24 cellular contexts compared by ENCODE assay signal in the genomic region with DNA sequence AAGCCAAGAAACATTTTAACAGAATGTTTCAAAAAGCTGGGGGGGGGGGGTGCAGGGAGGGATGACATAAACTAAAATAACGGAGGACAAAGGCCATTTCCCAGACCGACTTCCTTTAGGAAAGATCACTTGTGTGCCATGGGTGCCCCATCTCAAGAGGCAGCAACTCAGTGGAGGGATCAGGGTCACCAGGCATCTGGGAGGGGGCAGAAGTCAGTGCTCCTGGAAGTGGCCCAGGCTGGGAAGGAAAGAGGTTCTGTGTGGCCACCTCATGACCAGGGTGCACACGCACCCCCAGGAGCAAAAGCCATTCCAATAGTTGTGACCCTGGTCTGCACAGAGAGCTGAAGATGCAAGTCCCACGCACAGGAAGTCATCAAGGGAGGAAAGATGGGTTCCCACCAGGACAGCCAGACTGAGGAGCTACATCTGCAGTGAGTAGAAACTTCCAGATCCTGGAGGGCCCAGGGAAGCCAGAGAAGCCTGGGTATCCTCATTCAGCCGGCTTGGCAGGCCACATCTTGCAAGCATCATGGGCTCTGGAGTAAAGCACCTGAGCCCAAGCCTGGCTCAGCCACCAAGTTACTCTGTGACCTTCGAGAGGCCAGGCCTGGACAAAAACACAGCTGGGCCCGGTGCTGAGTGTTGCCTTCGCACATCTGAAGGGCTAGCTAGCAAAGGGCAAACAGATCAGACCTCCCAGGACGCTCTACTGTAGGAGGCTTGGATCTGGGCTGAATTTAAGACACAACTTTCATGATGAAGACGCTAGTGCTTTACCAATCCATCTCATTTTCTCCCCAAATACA. TPM values are rescaled to one million over a fixed set of nuclear protein-coding genes. Genes with fewer than 3 reads are reported as not detected.
DNase-seq lines count a peak whose midpoint lies in the region; ATAC-seq, FAIRE-seq and TF ChIP-seq lines count a peak whose summit lies in the region.
"Had no signal": no experiment of that assay in that cellular context is flagged by ENCODE, and none has a peak within 500 bp of the region (broad histone marks: within the 10 kb centered on the region; RNA-seq: fewer than 3 reads in every experiment).

No MANE protein-coding gene starts in this region.

- H2BK120ac ChIP-seq in mesenchymal stem cell (ENCODE audit: low read depth, low read length), result no peak overlapping the region

- H2AK5ac ChIP-seq in mesenchymal stem cell (ENCODE audit: low read length, severe bottlenecking), result no peak overlapping the region

- H2BK15ac ChIP-seq in mesenchymal stem cell (ENCODE audit: low read depth, poor library complexity, severe bottlenecking), result no peak overlapping the region

- H3K27me3 ChIP-seq in HepG2 (ENCODE audit: control insufficient read depth in 1 of 2, insufficient read depth in 2 of 2, low read length in 2 of 2), result no peaks in the 10 kb centered on the region
- H3K27me3 ChIP-seq in right lobe of liver, result no peaks in the 10 kb centered on the region
- no peaks in the 10 kb centered on the region for H3K27me3 ChIP-seq in bronchial epithelial cell (ENCODE audit: control insufficient read depth, insufficient read depth, low read length)
- H3K27me3 ChIP-seq in mesenchymal stem cell (ENCODE audit: control insufficient read depth in 1 of 2, insufficient read depth in 1 of 2, low read length in 2 of 2), result no peaks in the 10 kb centered on the region
- H3K27me3 ChIP-seq: BLaER1 treated with 17β-estradiol and CSF1 and Interleukin-3, amounts not matched to agents 10 nM and 100 nM had no signal

- POLR2A ChIA-PET in activated CD4-positive, alpha-beta T cell treated with anti-CD3 and anti-CD28 coated beads for 36 hours (lab: Charles Lee), result no interaction called here
- POLR2A ChIA-PET in HepG2 (lab: Yijun Ruan, JAX), result interaction anchor here (1.3 to 1.5 kb wide), 3 partner anchors 23 to 70 kb away, joined by 4 to 16 read pairs (median 7); partner anchors contain the start of gene NPHP4

- no peaks in the 10 kb centered on the region for H3K9me3 ChIP-seq in HepG2 (ENCODE audit: low read length)
- no peaks in the 10 kb centered on the region for H3K9me3 ChIP-seq in right lobe of liver
- H3K9me3 ChIP-seq in mesenchymal stem cell (ENCODE audit: control insufficient read depth, low read length), result no peaks in the 10 kb centered on the region
- H3K9me3 ChIP-seq: BLaER1 treated with 17β-estradiol and CSF1 and Interleukin-3, amounts not matched to agents 10 nM and 100 nM; HAP-1 had no signal

- H3K4me3 ChIP-seq in HepG2 (replicated peaks in 1 of 3; ENCODE audit: insufficient read depth in 1 of 3, low read depth in 2 of 3, low read length in 3 of 3) (peak overlapping the region in 2 of 3 experiments; percentile 8 to 45; a peak in 3 of 6 replicates), right lobe of liver (no peak overlapping the region), bronchial epithelial cell (ENCODE audit: low read depth, low read length) (no peak overlapping the region), mesenchymal stem cell (ENCODE audit: insufficient read depth in 1 of 2, low read depth in 1 of 2, low read length in 2 of 2) (no peak overlapping the region)
- H3K4me3 ChIP-seq: BLaER1 treated with 17β-estradiol and CSF1 and Interleukin-3, amounts not matched to agents 10 nM and 100 nM; GM23248; HAP-1; K562 had no signal

- in situ Hi-C loops in HepG2 (cut with HindIII; ENCODE audit: extremely low pct_ligation_motif_present, low pct_unique_long_range_greater_than_20kb), result no loop called here

- H3K79me1 ChIP-seq in mesenchymal stem cell (replicated peaks; ENCODE audit: low read length, poor library complexity, severe bottlenecking), result peaks cover 3% of the 10 kb centered on the region

- 73% methylated on average over 7 of the region's 10 CpGs for WGBS in HepG2 (ENCODE audit: low lambda C conversion rate)
- 91% methylated on average over 4 of the region's 10 CpGs for WGBS in right lobe of liver (ENCODE audit: insufficient coverage, low coverage, low lambda C conversion rate, missing lambda C conversion rate)
- 95% methylated on average over 10 of the region's 10 CpGs for WGBS in mesenchymal stem cell

- H3K4me3 Mint-ChIP-seq in activated CD4-positive, alpha-beta T cell treated with anti-CD3 and anti-CD28 coated beads for 36 hours, result no peak overlapping the region
- H3K4me3 Mint-ChIP-seq: CD4-positive, alpha-beta memory T cell; HFFc6 had no signal

- CTCF ChIA-PET in activated CD4-positive, alpha-beta T cell treated with anti-CD3 and anti-CD28 coated beads for 36 hours (lab: Charles Lee), result no interaction called here
- CTCF ChIA-PET in HepG2 (lab: Yijun Ruan, JAX; ENCODE audit: low intra/inter-chr PET ratio, low total read pairs), result no interaction called here

- H3K4ac ChIP-seq in mesenchymal stem cell (ENCODE audit: low read depth in 1 of 2, low read length in 2 of 2), result no peak overlapping the region

- H3K36me3 Mint-ChIP-seq in activated CD4-positive, alpha-beta T cell treated with anti-CD3 and anti-CD28 coated beads for 36 hours (ENCODE audit: low read depth), result peaks cover 19% of the 10 kb centered on the region

- H3K9me3 Mint-ChIP-seq in activated CD4-positive, alpha-beta T cell treated with anti-CD3 and anti-CD28 coated beads for 36 hours (ENCODE audit: low read depth), result no peaks in the 10 kb centered on the region
- H3K9me3 Mint-ChIP-seq: CD4-positive, alpha-beta memory T cell; HFFc6 had no signal

- H3K9ac ChIP-seq in HepG2 (ENCODE audit: insufficient read depth, low read depth, low read length) (peak overlapping the region; percentile 67), mesenchymal stem cell (ENCODE audit: low read length) (no peak overlapping the region)
- H3K9ac ChIP-seq: BLaER1 treated with 17β-estradiol and CSF1 and Interleukin-3, amounts not matched to agents 10 nM and 100 nM; GM23248 had no signal

- TF ChIP-seq CTCF in HepG2 (CRISPR knock-in tag; IDR thresholded peaks at IDR 0.05), result no peak
- no peak for TF ChIP-seq CTCF in right lobe of liver (IDR thresholded peaks at IDR 0.05)
- no peak for TF ChIP-seq CTCF in bronchial epithelial cell (IDR thresholded peaks at IDR 0.05; ENCODE audit: insufficient read depth, low read length, severe bottlenecking)

- H3K36me3 ChIP-seq in HepG2 (replicated peaks in 1 of 2; ENCODE audit: control insufficient read depth in 1 of 2, insufficient read depth in 2 of 2, low read length in 2 of 2), result peaks cover 8 to 29% of the 10 kb centered on the region in 2 experiments; a peak in 4 of 5 replicates
- H3K36me3 ChIP-seq in right lobe of liver, result no peaks in the 10 kb centered on the region
- H3K36me3 ChIP-seq in bronchial epithelial cell (ENCODE audit: control insufficient read depth, insufficient read depth, low read length), result peaks cover 5% of the 10 kb centered on the region
- H3K36me3 ChIP-seq in mesenchymal stem cell (ENCODE audit: control insufficient read depth in 1 of 2, insufficient read depth in 2 of 2, low read depth in 1 of 2, low read length in 2 of 2), result peaks cover 35 to 49% of the 10 kb centered on the region in 2 experiments

- peak; percentile 13 for ATAC-seq in activated CD4-positive, alpha-beta T cell treated with anti-CD3 and anti-CD28 coated beads for 36 hours
- ATAC-seq in HepG2 (peak; percentile 10; the same call in 2 of the 3 replicates), right lobe of liver (no peak)
- ATAC-seq: K562, PC-3 had no signal

- TF ChIP-seq POLR2A in HepG2 (IDR thresholded peaks at IDR 0.05; ENCODE audit: insufficient read depth in 1 of 2, low read depth in 2 of 2, low read length in 2 of 2) (no peak), right lobe of liver (IDR thresholded peaks at IDR 0.05) (no peak)

- H3K23ac ChIP-seq in mesenchymal stem cell (ENCODE audit: low read length in 2 of 2), result no peak overlapping the region

- no peak overlapping the region for H3K18ac ChIP-seq in mesenchymal stem cell (ENCODE audit: low read depth in 1 of 2, low read length in 2 of 2)

- H4K91ac ChIP-seq in mesenchymal stem cell (ENCODE audit: low read length), result no peak overlapping the region

- no peak overlapping the region for H3K14ac ChIP-seq in mesenchymal stem cell (ENCODE audit: low read length in 2 of 2)

- TSS peak; percentile 50 for BruUV-seq in HepG2 (replicated peaks; lab: Mats Ljungman, UMichigan)

- H3K27me3 Mint-ChIP-seq in activated CD4-positive, alpha-beta T cell treated with anti-CD3 and anti-CD28 coated beads for 36 hours, result no peaks in the 10 kb centered on the region
- H3K27me3 Mint-ChIP-seq: CD4-positive, alpha-beta memory T cell had no signal

- H3K4me1 ChIP-seq in HepG2 (ENCODE audit: insufficient read depth, low read length) (peaks cover 50% of the 10 kb centered on the region), right lobe of liver (no peaks in the 10 kb centered on the region), mesenchymal stem cell (ENCODE audit: control insufficient read depth, insufficient read depth, low read depth, low read length) (no peaks in the 10 kb centered on the region)
- H3K4me1 ChIP-seq: HAP-1 had no signal

- intact Hi-C loops in activated CD4-positive, alpha-beta T cell treated with anti-CD3 and anti-CD28 coated beads for 36 hours (cut with DNase I, micrococcal nuclease), result no loop called here
- intact Hi-C loops in HepG2 (cut with micrococcal nuclease; ENCODE audit: unreplicated experiment) (no loop called here), right lobe of liver (cut with DNase I) (no loop called here)

- no peak for DNase-seq in activated CD4-positive, alpha-beta T cell treated with anti-CD3 and anti-CD28 coated beads for 36 hours
- DNase-seq in activated CD4-positive, alpha-beta T cell treated with anti-CD3 and anti-CD28 coated beads, Interleukin-2, amount 50 U/mL, for 1 hour, result no peak
- DNase-seq in HepG2 (ENCODE audit: low spot score) (no peak), right lobe of liver (no peak), bronchial epithelial cell (ENCODE audit: low read depth) (no peak), Ammon's horn (ENCODE audit: low spot score) (no peak), mesenchymal stem cell (no peak)
- DNase-seq: CD4-positive, alpha-beta memory T cell; COR-L47; DMS53; GM23248; HFFc6; Kasumi-1; NCI-H1105; NCI-H146; NCI-H2107; NCI-H526; NCI-H82; NK-92 treated with Interleukin-12 subunit alpha and Interleukin-12 subunit beta, amount 100 ng/mL, for 24 hours; PC-3 had no signal

- no peak overlapping the region for H2BK5ac ChIP-seq in mesenchymal stem cell (ENCODE audit: low read depth, low read length, poor library complexity, severe bottlenecking)

- peaks cover 15% of the 10 kb centered on the region for H3K4me1 Mint-ChIP-seq in activated CD4-positive, alpha-beta T cell treated with anti-CD3 and anti-CD28 coated beads for 36 hours

- no peak for TF ChIP-seq RAD21 in HepG2 (CRISPR knock-in tag; IDR thresholded peaks at IDR 0.05)

- H2AFZ ChIP-seq in HepG2 (ENCODE audit: low read length) (no peak overlapping the region), mesenchymal stem cell (ENCODE audit: low read depth, low read length) (no peak overlapping the region)
- H2AFZ ChIP-seq: GM23248 had no signal

- H2BK12ac ChIP-seq in mesenchymal stem cell (ENCODE audit: low read length in 2 of 2), result no peak overlapping the region

- no peaks in the 10 kb centered on the region for H3K79me2 ChIP-seq in HepG2 (ENCODE audit: insufficient read depth, low read length)

- H3K27ac ChIP-seq in HepG2 (ENCODE audit: extremely low read length, insufficient read depth, low read length) (peak overlapping the region; percentile 92), right lobe of liver (no peak overlapping the region), mesenchymal stem cell (ENCODE audit: low read length, poor library complexity, severe bottlenecking) (no peak overlapping the region)
- H3K27ac ChIP-seq: BLaER1 treated with 17β-estradiol and CSF1 and Interleukin-3, amounts not matched to agents 10 nM and 100 nM; GM23248 had no signal

- H4K20me1 ChIP-seq in HepG2 (ENCODE audit: insufficient read depth, low read length), result no peaks in the 10 kb centered on the region

- no peak overlapping the region for H4K8ac ChIP-seq in mesenchymal stem cell (ENCODE audit: low read length)

- H3K4me2 ChIP-seq in HepG2 (ENCODE audit: low read depth, low read length) (peak overlapping the region; percentile 72), mesenchymal stem cell (ENCODE audit: low read length, poor library complexity, severe bottlenecking) (no peak overlapping the region)
- H3K4me2 ChIP-seq: BLaER1 treated with 17β-estradiol and CSF1 and Interleukin-3, amounts not matched to agents 10 nM and 100 nM had no signal

- FAIRE-seq in HepG2 (lab: Jason Lieb, UNC) (no peak), bronchial epithelial cell (lab: Jason Lieb, UNC) (peak; percentile 72)
- FAIRE-seq: GM18507, K562 had no signal

- H3K27ac Mint-ChIP-seq in activated CD4-positive, alpha-beta T cell treated with anti-CD3 and anti-CD28 coated beads for 36 hours, result peak overlapping the region; percentile 28
- H3K27ac Mint-ChIP-seq: HFFc6 had no signal

- TF ChIP-seq EP300 in HepG2 (IDR thresholded peaks at IDR 0.05; ENCODE audit: low read depth in 2 of 2, low read length in 2 of 2), result no peak
- no peak for TF ChIP-seq EP300 in HepG2 (CRISPR knock-in tag; IDR thresholded peaks at IDR 0.05; ENCODE audit: borderline replicate concordance)

RNA-seq across cellular contexts. Expression of gene NPHP4, which starts 36.0 kb away (rescaled TPM):
- 10 to 100 TPM; 12.9 to 14.1 TPM for total RNA-seq in activated CD4-positive, alpha-beta T cell treated with anti-CD3 and anti-CD28 coated beads for 36 hours
- total RNA-seq in HepG2 (2016; rRNA removed; fragmentation: Illumina TruSeq; extraction: Trizol), result 5.7 and 6.8 TPM in 2 replicates
- total RNA-seq in HepG2 (2016; cell fraction: cytosol; rRNA removed; fragmentation: Illumina TruSeq; extraction: Trizol; ENCODE audit: low read depth), result 14.2 and 15.4 TPM in 2 replicates
- 4.1 and 7.4 TPM in 2 replicates for total RNA-seq in HepG2 (2016; cell fraction: insoluble cytoplasmic fraction; rRNA removed; fragmentation: Illumina TruSeq; extraction: Trizol)
- 8.5 and 9.7 TPM in 2 replicates for total RNA-seq in HepG2 (2016; cell fraction: membrane; rRNA removed; fragmentation: Illumina TruSeq; extraction: Trizol)
- total RNA-seq in HepG2 (2016; cell fraction: nucleus; rRNA removed; fragmentation: Illumina TruSeq; extraction: Trizol), result 10.3 and 12.7 TPM in 2 replicates
- 4.4 and 4.8 TPM in 2 replicates for polyA plus RNA-seq in HepG2 (2011; rRNA removed)
- polyA plus RNA-seq in HepG2 (2011; cell fraction: cytosol; rRNA removed), result 1.9 and 3.0 TPM in 2 replicates
- polyA plus RNA-seq in HepG2 (2011; cell fraction: nucleus; rRNA removed), result 40.2 and 52.1 TPM in 2 replicates
- polyA plus RNA-seq in HepG2 (2012), result 4.8 and 5.9 TPM in 2 replicates
- 0.46 and 0.69 TPM in 2 replicates for polyA plus RNA-seq in HepG2 (2016; cell fraction: cytosol; fragmentation: Illumina TruSeq; extraction: Trizol; ENCODE audit: low read depth)
- polyA plus RNA-seq in HepG2 (2016; cell fraction: insoluble cytoplasmic fraction; fragmentation: Illumina TruSeq; extraction: Trizol; ENCODE audit: low read depth), result 4.0 and 5.3 TPM in 2 replicates
- polyA plus RNA-seq in HepG2 (2016; cell fraction: membrane; fragmentation: Illumina TruSeq; extraction: Trizol; ENCODE audit: low read depth), result 1.4 and 1.6 TPM in 2 replicates
- polyA plus RNA-seq in HepG2 (2016; cell fraction: nucleus; fragmentation: Illumina TruSeq; extraction: Trizol; ENCODE audit: insufficient read depth, low read depth), result 30.1 and 30.8 TPM in 2 replicates
- 13.1 TPM in 2 replicates for polyA minus RNA-seq in HepG2 (2011; rRNA and poly(A)+ RNA removed; ENCODE audit: low replicate concordance)
- polyA minus RNA-seq in HepG2 (2011; cell fraction: cytosol; rRNA and poly(A)+ RNA removed), result 4.6 and 4.9 TPM in 2 replicates
- 14.7 and 15.8 TPM in 2 replicates for polyA minus RNA-seq in HepG2 (2011; cell fraction: nucleus; rRNA and poly(A)+ RNA removed)
- total RNA-seq in right lobe of liver, result 1 to 10 TPM; 1.5 to 6.0 (median 2.0) TPM
- total RNA-seq in bronchial epithelial cell, result 3.2 and 6.8 TPM in 2 replicates
- polyA plus RNA-seq in mesenchymal stem cell (2013, experiment 1 of 2), result 3.2 TPM
- 3.2 TPM for polyA plus RNA-seq in mesenchymal stem cell (2013, experiment 2 of 2)

Comparison
In these comparisons a context has a peak if more than half of its experiments do, and no peak if none do; other contexts are left out.
1. ATAC-seq: peak in activated CD4-positive, alpha-beta T cell treated with anti-CD3 and anti-CD28 coated beads for 36 hours (single experiment) and HepG2 (single experiment); none in right lobe of liver (0 of 4).
2. H3K4me3 ChIP-seq: peak in HepG2 (2 of 3); none in right lobe of liver (0 of 3), bronchial epithelial cell (single experiment) and mesenchymal stem cell (0 of 2).